Comparison of ENCODE assay signal across 29 cellular contexts in genomic region chr12:62294378-62294777, GRCh38.
"Had no signal": no experiment of that assay in that cellular context is flagged by ENCODE, and none has a peak within 500 bp of the region (broad histone marks: within the 10 kb centered on the region; RNA-seq: fewer than 3 reads in every experiment).

No MANE protein-coding gene starts in this region.

- H3K9me3 Mint-ChIP-seq: dendritic cell treated with granulocyte-macrophage colony-stimulating factor and Interleukin-4, amounts not matched to agents 40 ng/mL and 50 ng/mL, for 4 days; natural killer cell treated with Interleukin-12 subunit alpha and Interleukin-12 subunit beta and Interleukin-15 and Interleukin-18, amount 100 ng/mL, for 72 hours had no signal

- H3K4me3 ChIP-seq: colonic mucosa, esophagus squamous epithelium, mucosa of descending colon, right lobe of liver, smooth muscle cell, stomach, thyroid gland, vagina had no signal

- FAIRE-seq: endothelial cell of umbilical vein, keratinocyte had no signal

- H3K27me3 Mint-ChIP-seq: dendritic cell treated with granulocyte-macrophage colony-stimulating factor and Interleukin-4, amounts not matched to agents 40 ng/mL and 50 ng/mL, for 4 days; naive B cell; natural killer cell treated with Interleukin-12 subunit alpha and Interleukin-12 subunit beta and Interleukin-15 and Interleukin-18, amount 100 ng/mL, for 72 hours; progenitor cell of endocrine pancreas had no signal

- H3K36me3 ChIP-seq: colonic mucosa had no signal

- DNase-seq: colonic mucosa; effector CD8-positive, alpha-beta T cell; endodermal cell; esophagus squamous epithelium; foreskin melanocyte; mesenchymal stem cell; mucosa of descending colon; naive B cell; right lobe of liver; stimulated activated CD4-positive, alpha-beta T cell treated with anti-CD3 and anti-CD28 coated beads, Interleukin-12 subunit alpha, Interleukin-12 subunit beta, amount 100 ng/mL, for 4 hours; stimulated activated CD4-positive, alpha-beta T cell treated with anti-CD3 and anti-CD28 coated beads, Interleukin-1b, Interleukin-23, amount 100 ng/mL, for 48 hours; stimulated activated CD4-positive, alpha-beta T cell treated with anti-CD3 and anti-CD28 coated beads, Interleukin-4, amount 100 ng/mL, for 1 hour; stimulated activated CD8-positive, alpha-beta memory T cell treated with anti-CD3 and anti-CD28 coated beads, Interleukin-4, amount 100 ng/mL, for 48 hours; stimulated activated naive CD4-positive, alpha-beta T cell treated with Interleukin-2 at 50 U/mL for 16 hours; stomach; thyroid gland; trophoblast cell had no signal

- H3K9me3 ChIP-seq: colonic mucosa, neutrophil, right lobe of liver, stomach, thyroid gland had no signal

- H3K4me1 ChIP-seq: colonic mucosa, parathyroid adenoma, thyroid gland had no signal

- H3K4me3 Mint-ChIP-seq: dendritic cell treated with granulocyte-macrophage colony-stimulating factor and Interleukin-4, amounts not matched to agents 40 ng/mL and 50 ng/mL, for 4 days; endodermal cell; mesothelial cell of epicardium; naive B cell; natural killer cell treated with Interleukin-12 subunit alpha and Interleukin-12 subunit beta and Interleukin-15 and Interleukin-18, amount 100 ng/mL, for 72 hours; neural crest cell had no signal

- ATAC-seq: left lobe of liver; mucosa of descending colon; natural killer cell treated with Interleukin-12 subunit alpha and Interleukin-12 subunit beta and Interleukin-15 and Interleukin-18, amount 100 ng/mL, for 72 hours; right lobe of liver had no signal

- H3K4me1 Mint-ChIP-seq: mesothelial cell of epicardium had no signal

- H3K27ac Mint-ChIP-seq: dendritic cell treated with granulocyte-macrophage colony-stimulating factor and Interleukin-4, amounts not matched to agents 40 ng/mL and 50 ng/mL, for 4 days; endodermal cell; mesothelial cell of epicardium; natural killer cell treated with Interleukin-12 subunit alpha and Interleukin-12 subunit beta and Interleukin-15 and Interleukin-18, amount 100 ng/mL, for 72 hours; progenitor cell of endocrine pancreas had no signal

- H3K27ac ChIP-seq: colonic mucosa, esophagus squamous epithelium, neutrophil, parathyroid adenoma, right lobe of liver, stomach, thyroid gland, vagina had no signal

- H3K27me3 ChIP-seq: colonic mucosa, esophagus squamous epithelium, neutrophil, right lobe of liver, stomach, thyroid gland, vagina had no signal
